Comparison of ENCODE assay signal across 8 cellular contexts in genomic region chr4:118474001-118474400, GRCh38.
DNase-seq lines count a peak whose midpoint lies in the region; ATAC-seq, FAIRE-seq and TF ChIP-seq lines count a peak whose summit lies in the region.
"Not testable (repeated sequence)": the region's sequence is repeated elsewhere in the genome, so short reads cannot be mapped to it uniquely, and the experiment has no call there.

No MANE protein-coding gene starts in this region.

- TF ChIP-seq POLR2A in K562 (conservative IDR thresholded peaks at IDR 0.05) = not testable (repeated sequence)

- ATAC-seq in RWPE2 (ENCODE audit: low read depth) (peak; percentile 92), left cardiac atrium (peak; percentile 47 to 78)
- not testable (repeated sequence) for ATAC-seq in K562

- BruUV-seq in K562 (replicated peaks; lab: Mats Ljungman, UMichigan) = not testable (repeated sequence)

- not testable (repeated sequence) for H3K18ac ChIP-seq in trophoblast cell (ENCODE audit: low read length)

- in situ Hi-C loops in K562 (cut with MboI) = not testable (repeated sequence)

- not testable (repeated sequence) for H3K27ac ChIP-seq in RWPE2 (ENCODE audit: poor library complexity, severe bottlenecking); K562 (ENCODE audit: extremely low read depth, low read depth, low read length); fibroblast of lung (ENCODE audit: insufficient read depth, low read length); trophoblast cell (ENCODE audit: low read depth, low read length)

- not testable (repeated sequence) for H4K20me1 ChIP-seq in K562 (replicated peaks; ENCODE audit: control insufficient read depth, insufficient read depth, low read length); fibroblast of lung (ENCODE audit: control insufficient read depth, extremely low read depth, insufficient read depth, low read length)

- not testable (repeated sequence) for TF ChIP-seq CTCF in AG04449 (IDR thresholded peaks at IDR 0.05; ENCODE audit: insufficient read depth, low read length, missing control alignments); RWPE2 (IDR thresholded peaks at IDR 0.05; ENCODE audit: poor library complexity, severe bottlenecking); K562 (IDR thresholded peaks at IDR 0.05 in 2 of 3, conservative IDR thresholded peaks at IDR 0.05 in 1 of 3; ENCODE audit: insufficient read depth in 2 of 3, low read depth in 1 of 3, low read length in 3 of 3); fibroblast of lung (conservative IDR thresholded peaks at IDR 0.05 in 1 of 2, IDR thresholded peaks at IDR 0.05 in 1 of 2; ENCODE audit: low read depth in 1 of 2, low read length in 2 of 2)

- H4K91ac ChIP-seq in trophoblast cell (ENCODE audit: low read depth, low read length) = not testable (repeated sequence)

- H2BK5ac ChIP-seq in trophoblast cell (ENCODE audit: low read depth, low read length, poor library complexity) = not testable (repeated sequence)

- not testable (repeated sequence) for H3K4me1 ChIP-seq in RWPE2 (ENCODE audit: insufficient read depth, poor library complexity, severe bottlenecking); K562 (replicated peaks in 1 of 2; ENCODE audit: control insufficient read depth in 2 of 2, insufficient read depth in 2 of 2, low read length in 2 of 2); fibroblast of lung (ENCODE audit: control insufficient read depth, extremely low read depth, insufficient read depth, low read length); trophoblast cell (ENCODE audit: control insufficient read depth in 1 of 2, insufficient read depth in 2 of 2, low read length in 2 of 2)

- not testable (repeated sequence) for H3K79me1 ChIP-seq in trophoblast cell (ENCODE audit: low read length)

- intact Hi-C loops in K562 (cut with micrococcal nuclease); left cardiac atrium (cut with DNase I): not testable (repeated sequence)

- H3K23ac ChIP-seq in trophoblast cell (ENCODE audit: low read length) = not testable (repeated sequence)

- TF ChIP-seq EP300 in K562 (IDR thresholded peaks at IDR 0.05; ENCODE audit: low read length) = not testable (repeated sequence)

- not testable (repeated sequence) for H3K4me3 ChIP-seq in AG04449 (ENCODE audit: low read depth, low read length); RWPE2 (ENCODE audit: severe bottlenecking); K562; fibroblast of lung (replicated peaks in 1 of 4; ENCODE audit: control extremely low read depth in 1 of 4, insufficient read depth in 1 of 4, low read depth in 3 of 4, low read length in 4 of 4); trophoblast cell (ENCODE audit: low read depth, low read length)

- not testable (repeated sequence) for H4K12ac ChIP-seq in trophoblast cell (ENCODE audit: low read depth, low read length)

- not testable (repeated sequence) for H3K9me1 ChIP-seq in K562 (ENCODE audit: control insufficient read depth, insufficient read depth, low read length)

- not testable (repeated sequence) for H3K4ac ChIP-seq in trophoblast cell (ENCODE audit: low read depth, low read length)

- not testable (repeated sequence) for H3K27me3 ChIP-seq in RWPE2 (ENCODE audit: insufficient read depth, poor library complexity, severe bottlenecking); K562 (ENCODE audit: control insufficient read depth in 2 of 2, insufficient read depth in 2 of 2, low read length in 2 of 2); fibroblast of lung (ENCODE audit: control insufficient read depth, insufficient read depth, low read length); trophoblast cell (ENCODE audit: insufficient read depth, low read length)

- TF ChIP-seq RAD21 in K562 (CRISPR knock-in tag; conservative IDR thresholded peaks at IDR 0.05 in 1 of 2, IDR thresholded peaks at IDR 0.05 in 1 of 2) = not testable (repeated sequence)

- not testable (repeated sequence) for H2BK120ac ChIP-seq in trophoblast cell (ENCODE audit: insufficient read depth, low read length, poor library complexity)

- peak; percentile 44 for DNase-seq in AG04449 (ENCODE audit: low read depth, low spot score)
- DNase-seq in GM03348 (ENCODE audit: low spot score) = peak; percentile 20
- DNase-seq in HT1080 (ENCODE audit: low read depth) = peak; percentile 61
- DNase-seq in RWPE2 (ENCODE audit: low spot score); K562 (ENCODE audit: extremely low read depth in 1 of 4, low spot score in 3 of 4); left cardiac atrium: not testable (repeated sequence)
- DNase-seq in fibroblast of lung (ENCODE audit: low read depth in 2 of 2) = peak; percentile 6 to 52
- DNase-seq in trophoblast cell = peak; percentile 0 to 68

- H2AFZ ChIP-seq in K562 (ENCODE audit: low read depth, low read length); fibroblast of lung (ENCODE audit: low read length); trophoblast cell (ENCODE audit: insufficient read depth, low read length, poor library complexity): not testable (repeated sequence)

- FAIRE-seq in K562 (lab: Jason Lieb, UNC) = peak; percentile 15

- not testable (repeated sequence) for H3K4me2 ChIP-seq in K562 (ENCODE audit: insufficient read depth, low read length); fibroblast of lung (ENCODE audit: extremely low read depth, insufficient read depth, low read length); trophoblast cell (ENCODE audit: low read length)

- not testable (repeated sequence) for H3K9me3 ChIP-seq in RWPE2 (ENCODE audit: severe bottlenecking); K562 (replicated peaks; ENCODE audit: control insufficient read depth, insufficient read depth, low read depth, low read length); fibroblast of lung (ENCODE audit: control insufficient read depth, insufficient read depth, low read depth, low read length); trophoblast cell (ENCODE audit: insufficient read depth, low read depth, low read length)

- not testable (repeated sequence) for H2AK5ac ChIP-seq in trophoblast cell (ENCODE audit: low read length)

- CTCF ChIA-PET in AG04449 (lab: Yijun Ruan, JAX); K562 (lab: Yijun Ruan, JAX; ENCODE audit: low intra/inter-chr PET ratio): not testable (repeated sequence)

- H3K36me3 ChIP-seq in RWPE2 (ENCODE audit: low read depth); K562 (ENCODE audit: control insufficient read depth, insufficient read depth, low read length); fibroblast of lung (ENCODE audit: control insufficient read depth, insufficient read depth, low read length); trophoblast cell (ENCODE audit: control insufficient read depth in 1 of 2, insufficient read depth in 2 of 2, low read length in 2 of 2): not testable (repeated sequence)

- not testable (repeated sequence) for H4K8ac ChIP-seq in trophoblast cell (ENCODE audit: low read depth, low read length)

- not testable (repeated sequence) for H3K79me2 ChIP-seq in K562 (ENCODE audit: control insufficient read depth, insufficient read depth, low read length); fibroblast of lung (ENCODE audit: control insufficient read depth, insufficient read depth, low read length); trophoblast cell (ENCODE audit: control insufficient read depth, insufficient read depth, low read length, poor library complexity)

- not testable (repeated sequence) for H3K14ac ChIP-seq in trophoblast cell (ENCODE audit: low read length)

- POLR2A ChIA-PET in AG04449 (lab: Yijun Ruan, JAX); K562 (lab: Yijun Ruan, JAX): not testable (repeated sequence)

- WGBS in K562 (ENCODE audit: insufficient coverage, low coverage, missing lambda C conversion rate) = 0% methylated on average over 2 of the region's 2 CpGs
- WGBS in trophoblast cell (ENCODE audit: extremely low coverage, insufficient coverage, insufficient read length) = no CpG with 5 or more reads among the region's 2 CpGs

- not testable (repeated sequence) for H3K9ac ChIP-seq in K562 (ENCODE audit: insufficient read depth in 1 of 2, low read depth in 2 of 2, low read length in 2 of 2); fibroblast of lung (ENCODE audit: insufficient read depth, low read length); trophoblast cell (ENCODE audit: low read length)

- not testable (repeated sequence) for H2BK12ac ChIP-seq in trophoblast cell (ENCODE audit: low read length)
